In genomic region chr22:50697667-50698506, GRCh38 we compare ENCODE assay signal across 11 cellular contexts. TPM values are rescaled to one million over a fixed set of nuclear protein-coding genes. Genes with fewer than 3 reads are reported as not detected.
DNase-seq lines count a peak whose midpoint lies in the region; ATAC-seq and TF ChIP-seq lines count a peak whose summit lies in the region.
"Had no signal": no experiment of that assay in that cellular context is flagged by ENCODE, and none has a peak within 500 bp of the region (broad histone marks: within the 10 kb centered on the region; RNA-seq: fewer than 3 reads in every experiment).

No MANE protein-coding gene starts in this region.

- H3K27ac ChIP-seq in ACC112 (ENCODE audit: low read depth, low read length) (peak overlapping the region; percentile 77), PC-9 (no peak overlapping the region), neuronal stem cell (replicated peaks; ENCODE audit: low read length) (no peak overlapping the region)

- peaks cover 11% of the 10 kb centered on the region for H3K4me1 Mint-ChIP-seq in activated CD8-positive, alpha-beta T cell treated with anti-CD3 and anti-CD28 coated beads for 36 hours (ENCODE audit: low read depth)

- H3K36me3 ChIP-seq in ACC112 (ENCODE audit: insufficient read depth, low read length) (no peaks in the 10 kb centered on the region), PC-9 (ENCODE audit: low read depth) (no peaks in the 10 kb centered on the region), neuronal stem cell (replicated peaks in 1 of 2; ENCODE audit: control insufficient read depth in 2 of 2, insufficient read depth in 2 of 2, low read length in 2 of 2) (peaks cover 8 to 39% of the 10 kb centered on the region in 2 donors)

- H3K4ac ChIP-seq in neuronal stem cell (ENCODE audit: low read length) = no peak overlapping the region

- H3K4me3 ChIP-seq in ACC112 (ENCODE audit: low read depth, low read length) (peak overlapping the region; percentile 73), PC-9 (peak overlapping the region; percentile 50; the same call in 1 of the 2 replicates), fibroblast of pulmonary artery (replicated peaks; ENCODE audit: low read depth, low read length) (peak overlapping the region; percentile 51), neuronal stem cell (ENCODE audit: low read length in 2 of 2) (peak overlapping the region; percentile 62 to 76)
- H3K4me3 ChIP-seq: K562 had no signal

- no peaks in the 10 kb centered on the region for H3K9me3 Mint-ChIP-seq in activated CD8-positive, alpha-beta T cell treated with anti-CD3 and anti-CD28 coated beads for 36 hours
- H3K9me3 Mint-ChIP-seq: activated naive CD4-positive, alpha-beta T cell treated with anti-CD3 and anti-CD28 coated beads for 36 hours; CD4-positive, alpha-beta T cell had no signal

- H3K27ac Mint-ChIP-seq in activated CD8-positive, alpha-beta T cell treated with anti-CD3 and anti-CD28 coated beads for 36 hours = no peak overlapping the region
- H3K27ac Mint-ChIP-seq: activated naive CD4-positive, alpha-beta T cell treated with anti-CD3 and anti-CD28 coated beads for 36 hours; CD4-positive, alpha-beta T cell had no signal

- H3K27me3 Mint-ChIP-seq in activated CD8-positive, alpha-beta T cell treated with anti-CD3 and anti-CD28 coated beads for 36 hours = no peaks in the 10 kb centered on the region
- H3K27me3 Mint-ChIP-seq: CD4-positive, alpha-beta T cell had no signal

- no peak overlapping the region for H2AFZ ChIP-seq in ACC112 (ENCODE audit: low read length, unreplicated experiment)
- no peak overlapping the region for H2AFZ ChIP-seq in PC-9
- H2AFZ ChIP-seq in neuronal stem cell (ENCODE audit: low read length) = no peak overlapping the region

- H3K79me2 ChIP-seq in ACC112 (ENCODE audit: control insufficient read depth, insufficient read depth, low read length, unreplicated experiment) (no peaks in the 10 kb centered on the region), PC-9 (ENCODE audit: low read depth) (no peaks in the 10 kb centered on the region)

- TF ChIP-seq CTCF in PC-9 (conservative IDR thresholded peaks at IDR 0.05) (no peak), fibroblast of pulmonary artery (IDR thresholded peaks at IDR 0.05; ENCODE audit: low read length, missing control alignments) (no peak)
- TF ChIP-seq CTCF in activated CD8-positive, alpha-beta T cell treated with anti-CD3 and anti-CD28 coated beads for 36 hours (IDR thresholded peaks at IDR 0.05) = no peak

- H3K27me3 ChIP-seq in ACC112 (ENCODE audit: insufficient read depth, low read length) (no peaks in the 10 kb centered on the region), PC-9 (ENCODE audit: insufficient read depth, low read depth) (no peaks in the 10 kb centered on the region), neuronal stem cell (ENCODE audit: control insufficient read depth in 3 of 3, insufficient read depth in 3 of 3, low read depth in 1 of 3, low read length in 3 of 3) (peaks cover 0 to 3% (median 0%) of the 10 kb centered on the region in 3 experiments)

- CTCF ChIA-PET in PC-9 (lab: Charles Lee) = no interaction called here
- CTCF ChIA-PET in activated CD8-positive, alpha-beta T cell treated with anti-CD3 and anti-CD28 coated beads for 36 hours (lab: Charles Lee) = no interaction called here

- H3K79me1 ChIP-seq in neuronal stem cell (ENCODE audit: low read depth, low read length) = peaks cover 1% of the 10 kb centered on the region

- no CpG with 5 or more reads among the region's 54 CpGs for WGBS in neuronal stem cell (ENCODE audit: extremely low coverage in 2 of 2, insufficient read length in 2 of 2, insufficient replicate concordance in 1 of 2), 2 donors

- no peak overlapping the region for H2BK120ac ChIP-seq in neuronal stem cell (ENCODE audit: low read depth, low read length)

- ATAC-seq in activated CD8-positive, alpha-beta T cell treated with anti-CD3 and anti-CD28 coated beads for 36 hours = no peak
- ATAC-seq: K562 had no signal

- no peaks in the 10 kb centered on the region for H3K9me3 ChIP-seq in PC-9 (ENCODE audit: insufficient read depth, low read depth)
- no peaks in the 10 kb centered on the region for H3K9me3 ChIP-seq in neuronal stem cell (replicated peaks in 1 of 2; ENCODE audit: control insufficient read depth in 2 of 2, insufficient read depth in 1 of 2, low read depth in 1 of 2, low read length in 2 of 2)

- H4K91ac ChIP-seq in neuronal stem cell (ENCODE audit: low read depth, low read length, poor library complexity) = no peak overlapping the region

- BruUV-seq in PC-9 (replicated peaks; lab: Mats Ljungman, UMichigan) = no TSS peak

- intact Hi-C loops in PC-9 (cut with micrococcal nuclease; ENCODE audit: unreplicated experiment) = no loop called here
- intact Hi-C loops in activated CD8-positive, alpha-beta T cell treated with anti-CD3 and anti-CD28 coated beads for 36 hours (cut with micrococcal nuclease) = no loop called here

- H3K14ac ChIP-seq in neuronal stem cell (ENCODE audit: low read length) = no peak overlapping the region

- POLR2A ChIA-PET in PC-9 (lab: Charles Lee; ENCODE audit: unreplicated experiment) = no interaction called here
- POLR2A ChIA-PET in activated CD8-positive, alpha-beta T cell treated with anti-CD3 and anti-CD28 coated beads for 36 hours (lab: Charles Lee) = no interaction called here

- H4K8ac ChIP-seq in neuronal stem cell (ENCODE audit: low read depth, low read length) = no peak overlapping the region

- no peak overlapping the region for H3K4me3 Mint-ChIP-seq in activated CD8-positive, alpha-beta T cell treated with anti-CD3 and anti-CD28 coated beads for 36 hours
- H3K4me3 Mint-ChIP-seq: activated naive CD4-positive, alpha-beta T cell treated with anti-CD3 and anti-CD28 coated beads for 36 hours; CD4-positive, alpha-beta T cell had no signal

- H4K20me1 ChIP-seq in PC-9 (ENCODE audit: insufficient read depth) = no peaks in the 10 kb centered on the region

- H2AK5ac ChIP-seq in neuronal stem cell (ENCODE audit: low read depth, low read length) = peak overlapping the region; percentile 65

- no peak overlapping the region for H3K23ac ChIP-seq in neuronal stem cell (ENCODE audit: low read depth, low read length, poor library complexity)

- H3K9me2 ChIP-seq in PC-9 (ENCODE audit: insufficient read depth) = no peaks in the 10 kb centered on the region

- H3K9ac ChIP-seq in neuronal stem cell (ENCODE audit: low read depth, low read length, poor library complexity) = peak overlapping the region; percentile 78

- H2BK12ac ChIP-seq in neuronal stem cell (ENCODE audit: low read length) = no peak overlapping the region

- H3K18ac ChIP-seq in neuronal stem cell (ENCODE audit: low read length) = peak overlapping the region; percentile 89

- H3K4me2 ChIP-seq in PC-9 (peak overlapping the region; percentile 81), neuronal stem cell (ENCODE audit: insufficient read depth, low read length, poor library complexity, severe bottlenecking) (peak overlapping the region; percentile 82)

- H3K4me1 ChIP-seq in ACC112 (ENCODE audit: control insufficient read depth, insufficient read depth, low read length, unreplicated experiment) (peaks cover 3% of the 10 kb centered on the region), PC-9 (replicated peaks; ENCODE audit: insufficient read depth) (0 out of 2 replicates have a peak, but pooled peaks cover 4% of the 10 kb centered on the region), neuronal stem cell (ENCODE audit: control insufficient read depth in 2 of 2, insufficient read depth in 1 of 2, low read depth in 1 of 2, low read length in 2 of 2) (peaks cover 17 to 18% of the 10 kb centered on the region in 2 donors)

- no peak overlapping the region for H2BK5ac ChIP-seq in neuronal stem cell (ENCODE audit: low read length)

- no peaks in the 10 kb centered on the region for H3K36me3 Mint-ChIP-seq in activated CD8-positive, alpha-beta T cell treated with anti-CD3 and anti-CD28 coated beads for 36 hours (ENCODE audit: low read depth)

- peak overlapping the region; percentile 50 for H2BK15ac ChIP-seq in neuronal stem cell (ENCODE audit: low read length)

- DNase-seq in PC-9 (no peak), fibroblast of pulmonary artery (ENCODE audit: low read depth) (no peak), neuronal stem cell (ENCODE audit: low spot score) (no peak), T1000 (lab: John Stamatoyannopoulos, UW) (no peak), NK-92 (lab: John Stamatoyannopoulos, UW; ENCODE audit: unreplicated experiment) (no peak), NCI-H1694 treated with DMSO at 0.1 percent for 48 hours (lab: John Stamatoyannopoulos, UW) (no peak)
- DNase-seq in activated CD8-positive, alpha-beta T cell treated with anti-CD3 and anti-CD28 coated beads for 36 hours = no peak
- DNase-seq: activated naive CD4-positive, alpha-beta T cell treated with anti-CD3 and anti-CD28 coated beads for 36 hours had no signal

- H3F3A ChIP-seq in PC-9 (ENCODE audit: insufficient read depth, low read depth) = peaks cover 19% of the 10 kb centered on the region

RNA-seq across cellular contexts. Expression of gene SHANK3, which starts 25.3 kb away (rescaled TPM):
- total RNA-seq in PC-9 (2021) = 5.8 and 7.6 TPM in 2 replicates
- polyA plus RNA-seq in neuronal stem cell (2013, experiment 1 of 2) = 9.8 TPM
- polyA plus RNA-seq in neuronal stem cell (2013, experiment 2 of 2) = 9.9 TPM
- under 1 TPM; 0.16 to 0.22 TPM for total RNA-seq in activated CD8-positive, alpha-beta T cell treated with anti-CD3 and anti-CD28 coated beads for 36 hours
- total RNA-seq: CD4-positive, alpha-beta T cell had no signal

RNA-seq across cellular contexts. Expression of gene ACR, which starts 40.1 kb away (rescaled TPM):
- total RNA-seq in PC-9 (2021) = 0.28 TPM in 1 of 2 replicates, not detected in the other
- polyA plus RNA-seq in neuronal stem cell (2013, experiment 1 of 2) = 0.61 TPM
- 0.48 TPM for polyA plus RNA-seq in neuronal stem cell (2013, experiment 2 of 2)
- not detected for total RNA-seq in activated CD8-positive, alpha-beta T cell treated with anti-CD3 and anti-CD28 coated beads for 36 hours
- total RNA-seq: activated naive CD4-positive, alpha-beta T cell treated with anti-CD3 and anti-CD28 coated beads for 36 hours; CD4-positive, alpha-beta T cell; K562 had no signal
- polyA plus RNA-seq: K562 had no signal
